In the genomic region with DNA sequence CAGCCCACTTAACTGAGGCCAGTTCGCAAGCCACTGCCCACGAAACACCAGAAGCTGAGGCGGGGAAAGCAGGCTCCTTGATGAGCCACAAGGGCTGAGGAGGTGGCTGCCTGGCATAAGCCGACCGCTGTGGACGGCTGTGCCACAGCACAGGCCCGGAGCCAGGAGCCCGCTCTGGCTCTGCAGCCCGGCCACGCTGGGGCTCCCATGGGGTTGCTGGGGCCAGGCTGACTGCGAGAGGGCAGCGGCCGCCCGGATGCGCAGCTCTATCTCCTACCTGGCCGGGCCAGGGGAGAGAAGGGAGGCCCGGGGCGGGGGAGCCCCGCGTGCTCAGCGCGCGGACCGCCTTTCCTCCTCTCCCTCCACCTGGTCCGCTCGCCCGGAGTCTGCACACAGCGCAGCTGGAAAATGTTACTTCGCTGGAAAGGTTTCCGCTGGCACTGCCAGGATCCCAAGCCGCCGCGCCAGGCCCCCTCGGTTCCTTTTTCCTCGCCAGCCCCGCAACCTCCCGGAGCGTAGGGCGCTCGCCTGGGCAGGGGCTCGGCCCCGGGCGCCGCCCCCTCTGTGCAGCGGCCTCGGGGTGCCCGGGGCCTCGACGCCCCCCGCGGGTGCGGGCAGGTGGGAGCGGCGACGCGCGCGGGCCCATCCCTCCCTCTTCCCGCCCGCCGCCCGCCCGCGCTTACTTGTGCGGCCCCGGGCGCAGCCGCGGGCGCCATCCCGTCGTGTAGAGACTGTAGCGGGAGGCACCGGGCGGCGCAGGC, we compare ENCODE assay signal across 12 cellular contexts. TPM values are rescaled to one million over a fixed set of nuclear protein-coding genes. Genes with fewer than 3 reads are reported as not detected.
DNase-seq lines count a peak whose midpoint lies in the region; ATAC-seq and FAIRE-seq lines count a peak whose summit lies in the region.
"Had no signal": no experiment of that assay in that cellular context is flagged by ENCODE, and none has a peak within 500 bp of the region (broad histone marks: within the 10 kb centered on the region; RNA-seq: fewer than 3 reads in every experiment).

No MANE protein-coding gene starts in this region.

- 3 to 5% (median 3%) methylated on average over 44 to 76 of the region's 76 CpGs for WGBS in small intestine, 3 donors

- H3K27me3 ChIP-seq in iPS-20b (ENCODE audit: insufficient read depth, low read length) (peaks cover 60% of the 10 kb centered on the region), small intestine (ENCODE audit: control insufficient read depth in 2 of 2, insufficient read depth in 2 of 2, low read length in 2 of 2) (peaks cover 9 to 18% of the 10 kb centered on the region in 2 donors), MG63 (peaks cover 5% of the 10 kb centered on the region; the same call in 1 of the 2 replicates)

- peak in 2 of 3 experiments; percentile 73 to 82 for DNase-seq in NCI-H1417 (lab: John Stamatoyannopoulos, UW)
- no peak for DNase-seq in NCI-H1417 treated with DMSO at 0.1 percent for 48 hours (lab: John Stamatoyannopoulos, UW)
- no peak for DNase-seq in T-helper 17 cell
- no peak for DNase-seq in small intestine
- DNase-seq in MG63, result no peak
- no peak for DNase-seq in AG08395 (ENCODE audit: low spot score)
- DNase-seq: activated gamma-delta T cell; hippocampal formation; RPMI8226; stimulated activated CD4-positive, alpha-beta T cell treated with anti-CD3 and anti-CD28 coated beads, Interleukin-2, amount 100 ng/mL, for 48 hours had no signal

- H3K27ac ChIP-seq in iPS-20b (ENCODE audit: low read length), result no peak overlapping the region
- no peak overlapping the region for H3K27ac ChIP-seq in small intestine (ENCODE audit: low read depth in 1 of 2, low read length in 1 of 2)

- peak overlapping the region; percentile 58 for H3K4me3 Mint-ChIP-seq in T-helper 17 cell

- no peaks in the 10 kb centered on the region; the same call in 1 of the 2 replicates for H3K4me1 ChIP-seq in iPS-20b (ENCODE audit: insufficient read depth, low read length)
- H3K4me1 ChIP-seq in small intestine (ENCODE audit: control insufficient read depth in 2 of 2, insufficient read depth in 1 of 2, low read depth in 1 of 2, low read length in 1 of 2), result no peaks in the 10 kb centered on the region

- H3K4me3 ChIP-seq in iPS-20b (ENCODE audit: low read length) (peak overlapping the region; percentile 58; the same call in 1 of the 2 replicates), small intestine (ENCODE audit: low read depth in 1 of 2, low read length in 2 of 2) (peak overlapping the region; percentile 7 to 38), MG63 (no peak overlapping the region)

- H3K27ac Mint-ChIP-seq in T-helper 17 cell, result no peak overlapping the region

- ATAC-seq in T-helper 17 cell (no peak), HG02642 (IDR thresholded peaks at IDR 0.05; ENCODE audit: poor library complexity, unreplicated experiment) (no peak)

- H3K4me1 Mint-ChIP-seq in T-helper 17 cell, result peaks cover 4% of the 10 kb centered on the region

- peaks cover 9% of the 10 kb centered on the region for H3K36me3 Mint-ChIP-seq in T-helper 17 cell (ENCODE audit: low read depth)

- H3K27me3 Mint-ChIP-seq in T-helper 17 cell, result peaks cover 42% of the 10 kb centered on the region

- H3K9ac ChIP-seq in iPS-20b (ENCODE audit: low read depth, low read length), result no peak overlapping the region

- H3K36me3 ChIP-seq in iPS-20b (ENCODE audit: insufficient read depth, low read depth, low read length) (no peaks in the 10 kb centered on the region), small intestine (ENCODE audit: control insufficient read depth in 2 of 2, insufficient read depth in 2 of 2, low read length in 2 of 2) (no peaks in the 10 kb centered on the region), MG63 (no peaks in the 10 kb centered on the region)

- H3K9me3 ChIP-seq in T-helper 17 cell (ENCODE audit: control insufficient read depth, low read length, poor library complexity, severe bottlenecking) (no peaks in the 10 kb centered on the region), iPS-20b (ENCODE audit: insufficient read depth, low read depth, low read length) (no peaks in the 10 kb centered on the region; the same call in 1 of the 2 replicates), small intestine (ENCODE audit: control insufficient read depth, low read depth) (no peaks in the 10 kb centered on the region), MG63 (no peaks in the 10 kb centered on the region)

- no peak for FAIRE-seq in small intestine (lab: Jason Lieb, UNC)

RNA-seq across cellular contexts. Expression of gene EMILIN3, which starts 0.7 kb away (rescaled TPM):
- not detected for total RNA-seq in T-helper 17 cell
- polyA plus RNA-seq in small intestine, result 1 to 10 TPM in 2 of 3 donors, under 1 TPM in 1; 0.54 to 1.6 (median 1.0) TPM
- total RNA-seq in MG63 (2014; rRNA removed; shearing (Covaris generic); ENCODE audit: low replicate concordance), result 0.76 TPM in 1 of 2 replicates, not detected in the other

RNA-seq across cellular contexts. Expression of gene LPIN3, which starts 25.3 kb away (rescaled TPM):
- total RNA-seq in T-helper 17 cell, result under 1 TPM; 0.16 to 0.67 TPM
- polyA plus RNA-seq in small intestine, result 100 to 1,000 TPM in 1 of 3 donors, 10 to 100 TPM in 2; 39.9 to 130 (median 66.7) TPM
- total RNA-seq in MG63 (2014; rRNA removed; shearing (Covaris generic); ENCODE audit: low replicate concordance), result 3.6 and 8.6 TPM in 2 replicates

RNA-seq across cellular contexts. Expression of gene ZHX3, which starts 48.4 kb away (rescaled TPM):
- 1 to 10 TPM; 4.1 to 4.9 TPM for total RNA-seq in T-helper 17 cell
- polyA plus RNA-seq in small intestine, result 10 to 100 TPM in 1 of 3 donors, 1 to 10 TPM in 2; 6.0 to 12.5 (median 7.8) TPM
- 4.9 and 5.3 TPM in 2 replicates for total RNA-seq in MG63 (2014; rRNA removed; shearing (Covaris generic); ENCODE audit: low replicate concordance)

Comparison
In these comparisons a context has a peak if more than half of its experiments do, and no peak if none do; other contexts are left out.
1. DNase-seq: peak in NCI-H1417 (2 of 3); none in NCI-H1417 treated with DMSO at 0.1 percent for 48 hours (single experiment), T-helper 17 cell (0 of 3), small intestine (single experiment), MG63 (single experiment) and AG08395 (single experiment).